In the genomic region with DNA sequence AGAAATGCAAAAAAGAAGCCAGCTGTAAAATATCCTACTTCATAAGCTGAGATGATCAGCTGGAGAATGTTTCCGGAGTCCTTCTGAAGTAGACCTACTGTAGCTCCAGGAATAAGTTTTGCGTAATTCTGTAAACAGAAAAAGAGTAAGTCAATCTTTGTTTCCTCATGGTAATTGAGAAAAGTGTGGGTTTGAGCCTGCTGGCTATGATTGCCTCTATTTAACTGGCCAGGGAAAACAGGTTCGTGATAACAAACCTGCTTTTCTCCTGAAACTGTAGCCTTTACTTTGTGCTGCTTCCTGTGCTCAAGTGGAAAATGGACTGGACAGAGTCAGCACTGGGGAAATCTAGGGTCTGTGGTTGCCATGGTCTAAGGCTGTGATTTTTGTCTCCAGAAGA, we compare ENCODE assay signal across 22 cellular contexts. TPM values are rescaled to one million over a fixed set of nuclear protein-coding genes. Genes with fewer than 3 reads are reported as not detected.
DNase-seq lines count a peak whose midpoint lies in the region; ATAC-seq and TF ChIP-seq lines count a peak whose summit lies in the region.
"Had no signal": no experiment of that assay in that cellular context is flagged by ENCODE, and none has a peak within 500 bp of the region (broad histone marks: within the 10 kb centered on the region; RNA-seq: fewer than 3 reads in every experiment).

No MANE protein-coding gene starts in this region.

- peaks cover 24% of the 10 kb centered on the region for H3K4me1 ChIP-seq in osteoblast (ENCODE audit: insufficient read depth, low read length)

- peak overlapping the region; percentile 53 for H2AFZ ChIP-seq in osteoblast (ENCODE audit: low read length)

- no peak for ATAC-seq in HG02870 (IDR thresholded peaks at IDR 0.05; ENCODE audit: unreplicated experiment)
- no peak for ATAC-seq in HG03571 (IDR thresholded peaks at IDR 0.05; ENCODE audit: unreplicated experiment)
- no peak for ATAC-seq in HG02798 (IDR thresholded peaks at IDR 0.05; ENCODE audit: poor library complexity, unreplicated experiment)
- ATAC-seq: K562, natural killer cell had no signal

- TF ChIP-seq CTCF in fibroblast of the aortic adventitia (IDR thresholded peaks at IDR 0.05; ENCODE audit: insufficient read depth, low read length) = no peak
- TF ChIP-seq CTCF in osteoblast (IDR thresholded peaks at IDR 0.05; ENCODE audit: extremely low read depth, low read depth, low read length) = no peak

- H3K79me2 ChIP-seq in osteoblast (ENCODE audit: insufficient read depth, low read length) = no peaks in the 10 kb centered on the region

- in situ Hi-C loops in SK-MEL-5 (cut with HindIII; ENCODE audit: low pct_unique_long_range_greater_than_20kb, low sequenced_read_pairs) = no loop called here

- DNase-seq in EH (ENCODE audit: low read depth) (peak; percentile 15), SK-MEL-5 (ENCODE audit: low read depth, low spot score) (peak; percentile 32), fibroblast of the aortic adventitia (ENCODE audit: low read depth) (peak; percentile 28), osteoblast (ENCODE audit: insufficient read length, low spot score, missing footprints) (no peak), germinal center (ENCODE audit: low spot score) (no peak)
- DNase-seq: activated CD4-positive, alpha-beta T cell treated with anti-CD3 and anti-CD28 coated beads for 4 hours; aorta; natural killer cell; NCI-H146; NCI-H2171; NCI-H526; posterior cingulate gyrus; substantia nigra; T-helper 1 cell had no signal

- H4K20me1 ChIP-seq in osteoblast (ENCODE audit: insufficient read depth, low read length) = no peaks in the 10 kb centered on the region

- no peaks in the 10 kb centered on the region for H3K9me3 ChIP-seq in osteoblast (ENCODE audit: low read depth, low read length)
- H3K9me3 ChIP-seq: vagina had no signal

- no peak overlapping the region for H3K27ac ChIP-seq in osteoblast (ENCODE audit: low read depth, low read length)
- H3K27ac ChIP-seq: epithelial cell of prostate, vagina had no signal

- H3K27me3 ChIP-seq in osteoblast (ENCODE audit: insufficient read depth, low read length) = no peaks in the 10 kb centered on the region
- H3K27me3 ChIP-seq: vagina had no signal

- H3K36me3 ChIP-seq in osteoblast (ENCODE audit: insufficient read depth, low read length) = no peaks in the 10 kb centered on the region
- H3K36me3 ChIP-seq: vagina had no signal

- H3K4me3 ChIP-seq in fibroblast of the aortic adventitia (ENCODE audit: low read depth, low read length) = no peak overlapping the region
- no peak overlapping the region for H3K4me3 ChIP-seq in osteoblast (ENCODE audit: insufficient read depth, low read length)
- H3K4me3 ChIP-seq: K562, vagina had no signal

- H3K4me2 ChIP-seq in osteoblast (ENCODE audit: insufficient read depth, low read length) = peak overlapping the region; percentile 9

RNA-seq across cellular contexts. Expression of a gene that starts 58.1 kb away (rescaled TPM):
- 0.03 TPM in 1 of 2 replicates, not detected in the other for total RNA-seq in SK-MEL-5 (2014; rRNA removed; shearing (Covaris generic))
- polyA plus RNA-seq in SK-MEL-5 (2015; cell fraction: cytosol; rRNA removed) = 0.09 and 1.6 TPM in 2 replicates
- polyA plus RNA-seq in SK-MEL-5 (2015; cell fraction: nucleus; rRNA removed) = 0.65 and 0.84 TPM in 2 replicates
- total RNA-seq in fibroblast of the aortic adventitia (ENCODE audit: low replicate concordance) = under 0.01 TPM in 1 of 2 replicates, not detected in the other
- under 0.01 TPM in 2 replicates for total RNA-seq in osteoblast
- total RNA-seq: G401, H1, natural killer cell had no signal
- polyA plus RNA-seq: H1, K562 had no signal

Comparison
In these comparisons a context has a peak if more than half of its experiments do, and no peak if none do; other contexts are left out.
1. DNase-seq: peak in EH (single experiment), SK-MEL-5 (single experiment) and fibroblast of the aortic adventitia (single experiment); none in osteoblast (single experiment) and germinal center (single experiment).